In genomic region chr10:130411496-130412070, GRCh38 we compare ENCODE assay signal across 25 cellular contexts.
DNase-seq lines count a peak whose midpoint lies in the region; TF ChIP-seq lines count a peak whose summit lies in the region.
"Had no signal": no experiment of that assay in that cellular context is flagged by ENCODE, and none has a peak within 500 bp of the region (broad histone marks: within the 10 kb centered on the region; RNA-seq: fewer than 3 reads in every experiment).

No MANE protein-coding gene starts in this region.

- no peaks in the 10 kb centered on the region for H3K27me3 ChIP-seq in Peyer's patch
- no peaks in the 10 kb centered on the region for H3K27me3 ChIP-seq in right atrium auricular region
- H3K27me3 ChIP-seq: upper lobe of left lung had no signal

- peaks cover 43% of the 10 kb centered on the region for H3K9me3 Mint-ChIP-seq in osteocyte (ENCODE audit: unreplicated experiment)
- H3K9me3 Mint-ChIP-seq in activated CD4-positive, alpha-beta T cell treated with anti-CD3 and anti-CD28 coated beads, Interleukin-2, amount 10 ng/mL, durations not matched to agents 24 days and 14 days, result no peaks in the 10 kb centered on the region

- no peaks in the 10 kb centered on the region for H3K36me3 ChIP-seq in Peyer's patch
- H3K36me3 ChIP-seq in right atrium auricular region, result no peaks in the 10 kb centered on the region
- H3K36me3 ChIP-seq: heart right ventricle, upper lobe of left lung had no signal

- H3K9me3 ChIP-seq in Peyer's patch (no peaks in the 10 kb centered on the region), right atrium auricular region (no peaks in the 10 kb centered on the region)
- H3K9me3 ChIP-seq: upper lobe of left lung had no signal

- no peak for TF ChIP-seq CTCF in Peyer's patch (IDR thresholded peaks at IDR 0.05)
- TF ChIP-seq CTCF in osteocyte (IDR thresholded peaks at IDR 0.05), result no peak
- TF ChIP-seq CTCF in right atrium auricular region (IDR thresholded peaks at IDR 0.05), result no peak

- no peak overlapping the region for H3K27ac ChIP-seq in Peyer's patch
- no peak overlapping the region for H3K27ac ChIP-seq in right atrium auricular region
- H3K27ac ChIP-seq: GM23248, heart right ventricle, HL-60, upper lobe of left lung had no signal

- H3K27ac Mint-ChIP-seq in osteocyte (ENCODE audit: unreplicated experiment), result no peak overlapping the region
- no peak overlapping the region for H3K27ac Mint-ChIP-seq in activated CD4-positive, alpha-beta T cell treated with anti-CD3 and anti-CD28 coated beads, Interleukin-2, amount 10 ng/mL, durations not matched to agents 24 days and 14 days
- H3K27ac Mint-ChIP-seq: CD4-positive, CD25-positive, alpha-beta regulatory T cell; effector memory CD8-positive, alpha-beta T cell; HFFc6; memory B cell; stimulated activated naive B cell treated with anti-CD40 and anti-IgM and Interleukin-4, amounts not matched to agents 10 μg/mL and 1 μg/mL and 100 μg/mL, for 72 hours had no signal

- H3K36me3 Mint-ChIP-seq in osteocyte (ENCODE audit: unreplicated experiment), result no peaks in the 10 kb centered on the region
- no peaks in the 10 kb centered on the region for H3K36me3 Mint-ChIP-seq in activated CD4-positive, alpha-beta T cell treated with anti-CD3 and anti-CD28 coated beads, Interleukin-2, amount 10 ng/mL, durations not matched to agents 24 days and 14 days (ENCODE audit: low read depth)
- H3K36me3 Mint-ChIP-seq: CD4-positive, CD25-positive, alpha-beta regulatory T cell; memory B cell; stimulated activated naive B cell treated with anti-CD40 and anti-IgM and Interleukin-4, amounts not matched to agents 10 μg/mL and 1 μg/mL and 100 μg/mL, for 72 hours had no signal

- peak; percentile 51 for DNase-seq in DMS79 (lab: John Stamatoyannopoulos, UW)
- DNase-seq in NCI-H128 (lab: John Stamatoyannopoulos, UW; ENCODE audit: unreplicated experiment), result peak; percentile 1
- peak in 2 of 3 donors; percentile 5 to 23 for DNase-seq in Peyer's patch
- peak; percentile 56 for DNase-seq in osteocyte (ENCODE audit: extremely low spot score, unreplicated experiment)
- no peak for DNase-seq in activated CD4-positive, alpha-beta T cell treated with anti-CD3 and anti-CD28 coated beads, Interleukin-2, amount 10 ng/mL, durations not matched to agents 24 days and 14 days
- no peak for DNase-seq in right atrium auricular region (ENCODE audit: low spot score)
- DNase-seq in DMS114 treated with DMSO at 0.1 percent for 48 hours (lab: John Stamatoyannopoulos, UW; ENCODE audit: unreplicated experiment), result no peak
- DNase-seq: activated CD4-positive, alpha-beta T cell treated with anti-CD3 and anti-CD28 coated beads, Interleukin-2, amount 50 U/mL, for 48 hours; activated CD8-positive, alpha-beta memory T cell treated with anti-CD3 and anti-CD28 coated beads, Interleukin-2, amount 50 U/mL, for 4 hours; activated naive CD4-positive, alpha-beta T cell treated with anti-CD3 and anti-CD28 coated beads, Interleukin-2, amount 50 U/mL, for 16 hours; amygdala; CD4-positive, CD25-positive, alpha-beta regulatory T cell; effector memory CD8-positive, alpha-beta T cell; foreskin fibroblast; GM23248; heart right ventricle; HFFc6; MV-4-11; NCI-H2081 treated with DMSO at 0.1 percent for 48 hours; NCI-H526; stimulated activated CD4-positive, alpha-beta T cell treated with anti-CD3 and anti-CD28 coated beads, Interleukin-15, amount 100 ng/mL, for 24 hours; stimulated activated naive B cell treated with anti-CD40 and anti-IgM and Interleukin-4, amounts not matched to agents 10 μg/mL and 1 μg/mL and 100 μg/mL, for 72 hours; upper lobe of left lung had no signal

- TF ChIP-seq POLR2A in Peyer's patch (IDR thresholded peaks at IDR 0.05), result no peak

- intact Hi-C loops in activated CD4-positive, alpha-beta T cell treated with anti-CD3 and anti-CD28 coated beads, Interleukin-2, amount 10 ng/mL, durations not matched to agents 24 days and 14 days (cut with micrococcal nuclease), result no loop called here

- H3K4me3 Mint-ChIP-seq in osteocyte (ENCODE audit: unreplicated experiment), result no peak overlapping the region
- no peak overlapping the region for H3K4me3 Mint-ChIP-seq in activated CD4-positive, alpha-beta T cell treated with anti-CD3 and anti-CD28 coated beads, Interleukin-2, amount 10 ng/mL, durations not matched to agents 24 days and 14 days
- H3K4me3 Mint-ChIP-seq: CD4-positive, CD25-positive, alpha-beta regulatory T cell; effector memory CD8-positive, alpha-beta T cell; HFFc6; memory B cell; stimulated activated naive B cell treated with anti-CD40 and anti-IgM and Interleukin-4, amounts not matched to agents 10 μg/mL and 1 μg/mL and 100 μg/mL, for 72 hours had no signal

- H3K27me3 Mint-ChIP-seq in osteocyte (ENCODE audit: unreplicated experiment), result no peaks in the 10 kb centered on the region
- peaks cover under 1% of the 10 kb centered on the region for H3K27me3 Mint-ChIP-seq in activated CD4-positive, alpha-beta T cell treated with anti-CD3 and anti-CD28 coated beads, Interleukin-2, amount 10 ng/mL, durations not matched to agents 24 days and 14 days
- H3K27me3 Mint-ChIP-seq: CD4-positive, CD25-positive, alpha-beta regulatory T cell; effector memory CD8-positive, alpha-beta T cell had no signal

- no peaks in the 10 kb centered on the region for H3K4me1 Mint-ChIP-seq in osteocyte (ENCODE audit: unreplicated experiment)
- no peaks in the 10 kb centered on the region for H3K4me1 Mint-ChIP-seq in activated CD4-positive, alpha-beta T cell treated with anti-CD3 and anti-CD28 coated beads, Interleukin-2, amount 10 ng/mL, durations not matched to agents 24 days and 14 days
- H3K4me1 Mint-ChIP-seq: CD4-positive, CD25-positive, alpha-beta regulatory T cell; memory B cell; stimulated activated naive B cell treated with anti-CD40 and anti-IgM and Interleukin-4, amounts not matched to agents 10 μg/mL and 1 μg/mL and 100 μg/mL, for 72 hours had no signal

- H3K4me1 ChIP-seq in Peyer's patch (no peaks in the 10 kb centered on the region), right atrium auricular region (no peaks in the 10 kb centered on the region)
- H3K4me1 ChIP-seq: heart right ventricle had no signal

- no peak overlapping the region for H3K4me3 ChIP-seq in Peyer's patch
- no peak overlapping the region for H3K4me3 ChIP-seq in right atrium auricular region
- H3K4me3 ChIP-seq: GM23248, heart right ventricle, upper lobe of left lung had no signal

Comparison
In these comparisons a context has a peak if more than half of its experiments do, and no peak if none do; other contexts are left out.
1. DNase-seq: peak in DMS79 (single experiment), NCI-H128 (single experiment), Peyer's patch (2 of 3) and osteocyte (single experiment); none in activated CD4-positive, alpha-beta T cell treated with anti-CD3 and anti-CD28 coated beads, Interleukin-2, amount 10 ng/mL, durations not matched to agents 24 days and 14 days (single experiment), right atrium auricular region (single experiment) and DMS114 treated with DMSO at 0.1 percent for 48 hours (single experiment).